Comparison of ENCODE assay signal across 9 cellular contexts in the genomic region with DNA sequence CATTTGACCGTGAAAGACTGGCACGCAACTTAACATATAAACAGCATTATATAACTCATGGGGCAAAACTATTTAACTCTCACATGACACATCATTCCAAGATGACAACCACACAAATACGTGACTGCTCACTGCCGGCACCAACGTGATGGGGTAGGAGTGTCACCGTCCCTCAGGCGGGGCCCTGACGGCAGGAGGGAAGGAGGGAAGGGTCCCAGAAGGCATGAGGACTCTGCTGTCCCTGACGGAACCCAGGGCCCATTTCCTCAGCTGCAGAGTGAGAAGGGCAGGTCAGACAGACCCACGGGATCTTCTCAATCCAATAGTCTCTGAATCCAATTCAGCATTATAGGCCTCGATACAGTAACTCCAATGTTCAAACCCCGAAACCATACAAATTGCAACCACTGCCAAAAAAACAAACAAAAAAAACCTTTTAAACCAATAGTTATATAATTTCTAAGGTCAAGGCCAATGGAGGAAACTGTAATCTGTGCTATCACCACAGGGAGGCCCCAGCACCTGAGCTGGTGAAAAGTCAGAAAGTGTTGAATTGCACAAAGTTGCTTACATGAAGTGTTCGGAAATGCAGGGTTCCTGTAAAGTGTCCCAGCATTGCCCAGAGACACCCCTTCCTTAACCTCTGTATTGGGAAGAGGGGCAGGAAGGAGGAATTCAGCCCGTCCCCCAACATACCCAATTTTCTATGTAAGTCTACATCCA.
A peak's percentile ranks its signal among the peaks of the same experiment; 100 is the strongest.
DNase-seq lines count a peak whose midpoint lies in the region; ATAC-seq and TF ChIP-seq lines count a peak whose summit lies in the region.
"Had no signal": no experiment of that assay in that cellular context is flagged by ENCODE, and none has a peak within 500 bp of the region (broad histone marks: within the 10 kb centered on the region; RNA-seq: fewer than 3 reads in every experiment).

No MANE protein-coding gene starts in this region.

- H3K9ac ChIP-seq in colonic mucosa (ENCODE audit: low read depth in 2 of 2, low read length in 2 of 2) = no peak overlapping the region

- H3K9me3 Mint-ChIP-seq in naive B cell = no peaks in the 10 kb centered on the region

- no peaks in the 10 kb centered on the region for H3K27me3 Mint-ChIP-seq in naive B cell

- peaks cover 1 to 3% of the 10 kb centered on the region in 2 donors for H3K36me3 Mint-ChIP-seq in naive B cell

- ATAC-seq in naive B cell (ENCODE audit: low read depth in 2 of 2) (no peak), GM19324 (IDR thresholded peaks at IDR 0.05; ENCODE audit: low FRiP score, unreplicated experiment) (no peak), GM18502 (IDR thresholded peaks at IDR 0.05; ENCODE audit: poor library complexity, unreplicated experiment) (no peak)
- ATAC-seq in stimulated activated naive CD8-positive, alpha-beta T cell treated with anti-CD3 and anti-CD28 coated beads, Interleukin-15, Interleukin-2, amounts not matched to agents 100 U/mL and 50 U/mL, for 24 hours = no peak

- H3K36me3 ChIP-seq in DOHH2 (ENCODE audit: control insufficient read depth, low read length) (no peaks in the 10 kb centered on the region), colonic mucosa (no peaks in the 10 kb centered on the region)

- peaks cover 5% of the 10 kb centered on the region for H3K4me1 ChIP-seq in DOHH2 (ENCODE audit: control insufficient read depth, low read length)
- peaks cover 4% of the 10 kb centered on the region for H3K4me1 ChIP-seq in colonic mucosa

- H3K4me3 Mint-ChIP-seq in naive B cell = no peak overlapping the region

- H3K4me1 Mint-ChIP-seq in naive B cell = peaks cover 7 to 16% (median 10%) of the 10 kb centered on the region in 3 donors

- H3K4me3 ChIP-seq in DOHH2 (ENCODE audit: low read length) (no peak overlapping the region), colonic mucosa (no peak overlapping the region)

- no peaks in the 10 kb centered on the region for H3K9me3 ChIP-seq in DOHH2 (ENCODE audit: control insufficient read depth, insufficient read depth, low read length)
- no peaks in the 10 kb centered on the region for H3K9me3 ChIP-seq in colonic mucosa

- H3K79me2 ChIP-seq in DOHH2 (ENCODE audit: control insufficient read depth, low read length) = no peaks in the 10 kb centered on the region

- peak overlapping the region in 2 of 6 donors; percentile 25 to 62 for H3K27ac Mint-ChIP-seq in naive B cell

- in situ Hi-C loops in KBM-7 (cut with MboI; ENCODE audit: low pct_unique_long_range_greater_than_20kb, low sequenced_read_pairs) = no loop called here

- intact Hi-C loops in colonic mucosa (cut with DNase I) = loop anchor here (10.0 kb wide), 1 partner anchor 140 kb away; the partner anchor contains the start of gene TNS3

- DNase-seq in KBM-7 (peak; percentile 35), colonic mucosa (no peak), naive B cell (peak; percentile 6)
- DNase-seq in stimulated activated naive CD8-positive, alpha-beta T cell treated with anti-CD3 and anti-CD28 coated beads, Interleukin-15, Interleukin-2, amounts not matched to agents 100 U/mL and 50 U/mL, for 24 hours = no peak
- DNase-seq in activated naive CD4-positive, alpha-beta T cell (lab: John Stamatoyannopoulos, UW) = no peak
- DNase-seq: activated CD4-positive, alpha-beta T cell treated with anti-CD3 and anti-CD28 coated beads for 48 hours had no signal

- H3K27me3 ChIP-seq in DOHH2 (ENCODE audit: control insufficient read depth, low read length) (no peaks in the 10 kb centered on the region), colonic mucosa (no peaks in the 10 kb centered on the region)

- H3K4me2 ChIP-seq in DOHH2 (ENCODE audit: low read length) = no peak overlapping the region

- no peaks in the 10 kb centered on the region for H3K9me2 ChIP-seq in DOHH2 (replicated peaks; ENCODE audit: control insufficient read depth, low read length)

- H3K27ac ChIP-seq in DOHH2 (ENCODE audit: low read depth, low read length) = no peak overlapping the region
- H3K27ac ChIP-seq in colonic mucosa = no peak overlapping the region

- TF ChIP-seq CTCF in DOHH2 (IDR thresholded peaks at IDR 0.05; ENCODE audit: low read depth, low read length, poor library complexity, severe bottlenecking) = peak; percentile 80
- TF ChIP-seq CTCF in colonic mucosa (IDR thresholded peaks at IDR 0.05) = peak; percentile 54

- H3F3A ChIP-seq in DOHH2 (ENCODE audit: control insufficient read depth, insufficient read depth) = no peaks in the 10 kb centered on the region

- H4K20me1 ChIP-seq in DOHH2 (ENCODE audit: control insufficient read depth, insufficient read depth, low read depth, low read length) = no peaks in the 10 kb centered on the region

Comparison
In these comparisons a context has a peak if more than half of its experiments do, and no peak if none do; other contexts are left out.
1. DNase-seq: peak in KBM-7 (single experiment) and naive B cell (single experiment); none in colonic mucosa (single experiment), stimulated activated naive CD8-positive, alpha-beta T cell treated with anti-CD3 and anti-CD28 coated beads, Interleukin-15, Interleukin-2, amounts not matched to agents 100 U/mL and 50 U/mL, for 24 hours (single experiment) and activated naive CD4-positive, alpha-beta T cell (0 of 4).